1 cellular context compared by ENCODE assay signal in the genomic region with DNA sequence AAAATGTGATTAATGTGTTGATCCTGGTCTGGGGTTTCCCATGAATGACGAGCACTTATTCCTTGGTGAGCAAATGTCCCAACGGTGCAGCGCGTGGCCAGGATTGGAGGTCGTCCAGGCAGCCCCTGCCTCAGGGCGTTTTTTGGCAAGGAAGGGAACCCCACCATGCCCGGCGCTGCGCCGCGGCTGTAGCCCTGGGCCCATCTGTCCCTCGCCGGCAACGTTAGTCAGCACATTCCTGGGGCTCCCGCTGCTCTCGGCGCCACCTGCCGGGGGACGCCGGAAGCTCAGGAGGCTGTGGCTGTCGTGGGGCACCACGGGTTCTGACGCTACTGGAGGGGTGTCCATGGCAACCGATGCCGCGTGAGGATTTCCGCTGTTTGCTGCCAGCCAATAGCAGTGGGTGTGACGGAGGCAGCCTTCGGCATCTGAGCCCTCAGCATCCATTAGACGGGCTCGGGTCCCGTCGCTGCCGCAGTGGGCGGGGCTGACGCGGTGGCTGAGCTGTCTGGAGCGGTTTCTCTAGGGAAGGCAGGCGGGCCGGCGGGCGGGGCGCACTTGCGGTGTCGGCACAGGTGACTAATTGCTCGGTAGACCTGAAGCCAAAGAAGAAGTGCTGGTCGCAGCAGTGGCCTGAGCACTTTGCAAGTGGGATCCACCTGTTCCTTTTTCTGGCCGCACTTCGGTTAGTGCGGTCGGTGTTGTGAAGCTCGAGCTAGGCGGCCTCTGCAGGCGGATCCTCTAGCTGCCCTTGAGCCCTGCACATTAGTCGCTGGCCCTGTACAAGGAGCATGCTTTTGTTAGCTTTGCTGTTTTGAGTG.
TF ChIP-seq lines count a peak whose summit lies in the region.

No MANE protein-coding gene starts in this region.

TF ChIP-seq in K562, 482 proteins besides CTCF, POLR2A, EP300 and RAD21 (continued from another document and continues in another):
- TF ChIP-seq, protein P1, sequence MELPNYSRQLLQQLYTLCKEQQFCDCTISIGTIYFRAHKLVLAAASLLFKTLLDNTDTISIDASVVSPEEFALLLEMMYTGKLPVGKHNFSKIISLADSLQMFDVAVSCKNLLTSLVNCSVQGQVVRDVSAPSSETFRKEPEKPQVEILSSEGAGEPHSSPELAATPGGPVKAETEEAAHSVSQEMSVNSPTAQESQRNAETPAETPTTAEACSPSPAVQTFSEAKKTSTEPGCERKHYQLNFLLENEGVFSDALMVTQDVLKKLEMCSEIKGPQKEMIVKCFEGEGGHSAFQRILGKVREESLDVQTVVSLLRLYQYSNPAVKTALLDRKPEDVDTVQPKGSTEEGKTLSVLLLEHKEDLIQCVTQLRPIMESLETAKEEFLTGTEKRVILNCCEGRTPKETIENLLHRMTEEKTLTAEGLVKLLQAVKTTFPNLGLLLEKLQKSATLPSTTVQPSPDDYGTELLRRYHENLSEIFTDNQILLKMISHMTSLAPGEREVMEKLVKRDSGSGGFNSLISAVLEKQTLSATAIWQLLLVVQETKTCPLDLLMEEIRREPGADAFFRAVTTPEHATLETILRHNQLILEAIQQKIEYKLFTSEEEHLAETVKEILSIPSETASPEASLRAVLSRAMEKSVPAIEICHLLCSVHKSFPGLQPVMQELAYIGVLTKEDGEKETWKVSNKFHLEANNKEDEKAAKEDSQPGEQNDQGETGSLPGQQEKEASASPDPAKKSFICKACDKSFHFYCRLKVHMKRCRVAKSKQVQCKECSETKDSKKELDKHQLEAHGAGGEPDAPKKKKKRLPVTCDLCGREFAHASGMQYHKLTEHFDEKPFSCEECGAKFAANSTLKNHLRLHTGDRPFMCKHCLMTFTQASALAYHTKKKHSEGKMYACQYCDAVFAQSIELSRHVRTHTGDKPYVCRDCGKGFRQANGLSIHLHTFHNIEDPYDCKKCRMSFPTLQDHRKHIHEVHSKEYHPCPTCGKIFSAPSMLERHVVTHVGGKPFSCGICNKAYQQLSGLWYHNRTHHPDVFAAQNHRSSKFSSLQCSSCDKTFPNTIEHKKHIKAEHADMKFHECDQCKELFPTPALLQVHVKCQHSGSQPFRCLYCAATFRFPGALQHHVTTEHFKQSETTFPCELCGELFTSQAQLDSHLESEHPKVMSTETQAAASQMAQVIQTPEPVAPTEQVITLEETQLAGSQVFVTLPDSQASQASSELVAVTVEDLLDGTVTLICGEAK (IDR thresholded peaks at IDR 0.05): peak; percentile 41; the same call in 1 of the 2 replicates
- TF ChIP-seq, protein P1 (CRISPR knock-in tag; IDR thresholded peaks at IDR 0.05): no peak
- TF ChIP-seq HNRNPLL (IDR thresholded peaks at IDR 0.05; ENCODE audit: low read depth, low read length, poor library complexity, severe bottlenecking) (peak; percentile 97), KLF6 (CRISPR knock-in tag; IDR thresholded peaks at IDR 0.05; ENCODE audit: borderline replicate concordance) (no peak), ZNF316 (IDR thresholded peaks at IDR 0.05) (peak; percentile 97), FIP1L1 (IDR thresholded peaks at IDR 0.05; ENCODE audit: low read depth, low read length, poor library complexity, severe bottlenecking) (peak; percentile 92), SAP30 (IDR thresholded peaks at IDR 0.05; ENCODE audit: borderline replicate concordance, insufficient read depth, low read depth, low read length, poor library complexity, severe bottlenecking) (peak; percentile 68), HMGN3 (IDR thresholded peaks at IDR 0.05; ENCODE audit: borderline replicate concordance, extremely low read depth, insufficient read length, low read depth, low read length) (peak; percentile 79), ZNF124 (CRISPR knock-in tag; IDR thresholded peaks at IDR 0.05) (no peak), ELF4 (CRISPR knock-in tag; IDR thresholded peaks at IDR 0.05) (no peak), NFXL1 (CRISPR knock-in tag; IDR thresholded peaks at IDR 0.05) (no peak), ZBTB7A (IDR thresholded peaks at IDR 0.05; ENCODE audit: borderline replicate concordance, control insufficient read depth, low read depth, low read length) (peak; percentile 64; the same call in 1 of the 2 replicates), FOSL1 (tag; conservative IDR thresholded peaks at IDR 0.05) (peak; percentile 43), CBFA2T3 (IDR thresholded peaks at IDR 0.05) (peak; percentile 43), SPI1 (IDR thresholded peaks at IDR 0.05; ENCODE audit: borderline replicate concordance, low read depth, low read length) (peak; percentile 32; the same call in 1 of the 2 replicates), L3MBTL2 (IDR thresholded peaks at IDR 0.05) (peak; percentile 78), CSDE1 (IDR thresholded peaks at IDR 0.05) (peak in 1 of 2 experiments; percentile 81; a peak in 2 of 4 replicates), ZNF175 (CRISPR knock-in tag; IDR thresholded peaks at IDR 0.05; ENCODE audit: low read depth) (no peak), WHSC1 (IDR thresholded peaks at IDR 0.05; ENCODE audit: low read length) (no peak), ESRRA (IDR thresholded peaks at IDR 0.05; ENCODE audit: borderline replicate concordance, low read depth) (peak; percentile 62; the same call in 1 of the 2 replicates), BCOR (IDR thresholded peaks at IDR 0.05) (peak; percentile 69), BRD4 (IDR thresholded peaks at IDR 0.05) (no peak), SMARCE1 (IDR thresholded peaks at IDR 0.05) (peak; percentile 77; the same call in 1 of the 2 replicates), MAFG (tag; conservative IDR thresholded peaks at IDR 0.05) (peak; percentile 96), CBX1 (IDR thresholded peaks at IDR 0.05; ENCODE audit: low read depth) (0 out of 2 replicates have a peak, but pooled peaks have one; percentile 33), CXXC5 (CRISPR knock-in tag; IDR thresholded peaks at IDR 0.05) (peak; percentile 86), SMAD4 (CRISPR knock-in tag; conservative IDR thresholded peaks at IDR 0.05) (peak; percentile 78), ATF1 (CRISPR knock-in tag; IDR thresholded peaks at IDR 0.05) (0 out of 2 replicates have a peak, but pooled peaks have one; percentile 32), ATF1 (tag; IDR thresholded peaks at IDR 0.05) (peak; percentile 92), ZNF766 (CRISPR knock-in tag; conservative IDR thresholded peaks at IDR 0.05) (no peak), CREBBP (IDR thresholded peaks at IDR 0.05; ENCODE audit: low read depth, low read length) (no peak), ZEB2 (IDR thresholded peaks at IDR 0.05) (peak; percentile 61), CREM (IDR thresholded peaks at IDR 0.05; ENCODE audit: low read depth) (peak; percentile 91), TRIM24 (IDR thresholded peaks at IDR 0.05) (peak in 1 of 2 experiments; percentile 19; a peak in 1 of 4 replicates), BDP1 (IDR thresholded peaks at IDR 0.05; ENCODE audit: insufficient read depth, insufficient read length) (no peak), ZNF197 (CRISPR knock-in tag; IDR thresholded peaks at IDR 0.05; ENCODE audit: low read depth) (no peak), KDM5B (IDR thresholded peaks at IDR 0.05; ENCODE audit: insufficient replicate concordance, low read depth, low read length) (peak; percentile 41), ZNF143 (CRISPR knock-in tag; IDR thresholded peaks at IDR 0.05) (peak; percentile 55; the same call in 1 of the 2 replicates), POLR2AphosphoS5 (IDR thresholded peaks at IDR 0.05; ENCODE audit: control insufficient read depth, insufficient read depth, low read depth, low read length) (0 out of 2 replicates have a peak, but pooled peaks have one; percentile 29)
- TF ChIP-seq, protein P2, sequence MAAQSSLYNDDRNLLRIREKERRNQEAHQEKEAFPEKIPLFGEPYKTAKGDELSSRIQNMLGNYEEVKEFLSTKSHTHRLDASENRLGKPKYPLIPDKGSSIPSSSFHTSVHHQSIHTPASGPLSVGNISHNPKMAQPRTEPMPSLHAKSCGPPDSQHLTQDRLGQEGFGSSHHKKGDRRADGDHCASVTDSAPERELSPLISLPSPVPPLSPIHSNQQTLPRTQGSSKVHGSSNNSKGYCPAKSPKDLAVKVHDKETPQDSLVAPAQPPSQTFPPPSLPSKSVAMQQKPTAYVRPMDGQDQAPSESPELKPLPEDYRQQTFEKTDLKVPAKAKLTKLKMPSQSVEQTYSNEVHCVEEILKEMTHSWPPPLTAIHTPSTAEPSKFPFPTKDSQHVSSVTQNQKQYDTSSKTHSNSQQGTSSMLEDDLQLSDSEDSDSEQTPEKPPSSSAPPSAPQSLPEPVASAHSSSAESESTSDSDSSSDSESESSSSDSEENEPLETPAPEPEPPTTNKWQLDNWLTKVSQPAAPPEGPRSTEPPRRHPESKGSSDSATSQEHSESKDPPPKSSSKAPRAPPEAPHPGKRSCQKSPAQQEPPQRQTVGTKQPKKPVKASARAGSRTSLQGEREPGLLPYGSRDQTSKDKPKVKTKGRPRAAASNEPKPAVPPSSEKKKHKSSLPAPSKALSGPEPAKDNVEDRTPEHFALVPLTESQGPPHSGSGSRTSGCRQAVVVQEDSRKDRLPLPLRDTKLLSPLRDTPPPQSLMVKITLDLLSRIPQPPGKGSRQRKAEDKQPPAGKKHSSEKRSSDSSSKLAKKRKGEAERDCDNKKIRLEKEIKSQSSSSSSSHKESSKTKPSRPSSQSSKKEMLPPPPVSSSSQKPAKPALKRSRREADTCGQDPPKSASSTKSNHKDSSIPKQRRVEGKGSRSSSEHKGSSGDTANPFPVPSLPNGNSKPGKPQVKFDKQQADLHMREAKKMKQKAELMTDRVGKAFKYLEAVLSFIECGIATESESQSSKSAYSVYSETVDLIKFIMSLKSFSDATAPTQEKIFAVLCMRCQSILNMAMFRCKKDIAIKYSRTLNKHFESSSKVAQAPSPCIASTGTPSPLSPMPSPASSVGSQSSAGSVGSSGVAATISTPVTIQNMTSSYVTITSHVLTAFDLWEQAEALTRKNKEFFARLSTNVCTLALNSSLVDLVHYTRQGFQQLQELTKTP (IDR thresholded peaks at IDR 0.05; ENCODE audit: low read depth in 1 of 2, partially characterized antibody in 2 of 2): no peak
- TF ChIP-seq, protein P3, sequence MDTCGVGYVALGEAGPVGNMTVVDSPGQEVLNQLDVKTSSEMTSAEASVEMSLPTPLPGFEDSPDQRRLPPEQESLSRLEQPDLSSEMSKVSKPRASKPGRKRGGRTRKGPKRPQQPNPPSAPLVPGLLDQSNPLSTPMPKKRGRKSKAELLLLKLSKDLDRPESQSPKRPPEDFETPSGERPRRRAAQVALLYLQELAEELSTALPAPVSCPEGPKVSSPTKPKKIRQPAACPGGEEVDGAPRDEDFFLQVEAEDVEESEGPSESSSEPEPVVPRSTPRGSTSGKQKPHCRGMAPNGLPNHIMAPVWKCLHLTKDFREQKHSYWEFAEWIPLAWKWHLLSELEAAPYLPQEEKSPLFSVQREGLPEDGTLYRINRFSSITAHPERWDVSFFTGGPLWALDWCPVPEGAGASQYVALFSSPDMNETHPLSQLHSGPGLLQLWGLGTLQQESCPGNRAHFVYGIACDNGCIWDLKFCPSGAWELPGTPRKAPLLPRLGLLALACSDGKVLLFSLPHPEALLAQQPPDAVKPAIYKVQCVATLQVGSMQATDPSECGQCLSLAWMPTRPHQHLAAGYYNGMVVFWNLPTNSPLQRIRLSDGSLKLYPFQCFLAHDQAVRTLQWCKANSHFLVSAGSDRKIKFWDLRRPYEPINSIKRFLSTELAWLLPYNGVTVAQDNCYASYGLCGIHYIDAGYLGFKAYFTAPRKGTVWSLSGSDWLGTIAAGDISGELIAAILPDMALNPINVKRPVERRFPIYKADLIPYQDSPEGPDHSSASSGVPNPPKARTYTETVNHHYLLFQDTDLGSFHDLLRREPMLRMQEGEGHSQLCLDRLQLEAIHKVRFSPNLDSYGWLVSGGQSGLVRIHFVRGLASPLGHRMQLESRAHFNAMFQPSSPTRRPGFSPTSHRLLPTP (IDR thresholded peaks at IDR 0.05; ENCODE audit: borderline replicate concordance, extremely low read depth, insufficient read length): no peak
- TF ChIP-seq, protein P4, sequence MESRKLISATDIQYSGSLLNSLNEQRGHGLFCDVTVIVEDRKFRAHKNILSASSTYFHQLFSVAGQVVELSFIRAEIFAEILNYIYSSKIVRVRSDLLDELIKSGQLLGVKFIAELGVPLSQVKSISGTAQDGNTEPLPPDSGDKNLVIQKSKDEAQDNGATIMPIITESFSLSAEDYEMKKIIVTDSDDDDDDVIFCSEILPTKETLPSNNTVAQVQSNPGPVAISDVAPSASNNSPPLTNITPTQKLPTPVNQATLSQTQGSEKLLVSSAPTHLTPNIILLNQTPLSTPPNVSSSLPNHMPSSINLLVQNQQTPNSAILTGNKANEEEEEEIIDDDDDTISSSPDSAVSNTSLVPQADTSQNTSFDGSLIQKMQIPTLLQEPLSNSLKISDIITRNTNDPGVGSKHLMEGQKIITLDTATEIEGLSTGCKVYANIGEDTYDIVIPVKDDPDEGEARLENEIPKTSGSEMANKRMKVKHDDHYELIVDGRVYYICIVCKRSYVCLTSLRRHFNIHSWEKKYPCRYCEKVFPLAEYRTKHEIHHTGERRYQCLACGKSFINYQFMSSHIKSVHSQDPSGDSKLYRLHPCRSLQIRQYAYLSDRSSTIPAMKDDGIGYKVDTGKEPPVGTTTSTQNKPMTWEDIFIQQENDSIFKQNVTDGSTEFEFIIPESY (CRISPR knock-in tag; IDR thresholded peaks at IDR 0.05): peak; percentile 81
